In genomic region chr14:95466506-95466905, GRCh38 we compare ENCODE assay signal across 16 cellular contexts.
"Had no signal": no experiment of that assay in that cellular context is flagged by ENCODE, and none has a peak within 500 bp of the region (broad histone marks: within the 10 kb centered on the region; RNA-seq: fewer than 3 reads in every experiment).

No MANE protein-coding gene starts in this region.

- H3K4me1 ChIP-seq: pancreas had no signal

- FAIRE-seq: endometrium, pancreas had no signal

- H3K36me3 ChIP-seq: brain microvascular endothelial cell, pancreas, transverse colon had no signal

- H3K27me3 ChIP-seq: brain microvascular endothelial cell, heart right ventricle, pancreas, transverse colon, vagina had no signal

- H3K4me3 ChIP-seq: gastroesophageal sphincter, heart right ventricle, pancreas, transverse colon, vagina had no signal

- ATAC-seq: activated T-cell treated with anti-CD3 and anti-CD28 coated beads, Interleukin-2, amount 50 U/mL, for 4 hours; gastroesophageal sphincter; pancreas had no signal

- H3K9me3 ChIP-seq: gastroesophageal sphincter, heart right ventricle, pancreas, transverse colon, vagina had no signal

- DNase-seq: activated CD4-positive, CD25-positive, alpha-beta regulatory T cell treated with anti-CD3 and anti-CD28 coated beads, Interleukin-2, amount 50 U/mL, for 72 hours; activated effector memory CD4-positive, alpha-beta T cell treated with anti-CD3 and anti-CD28 coated beads, Interleukin-2, amount 50 U/mL, for 16 hours; activated naive CD8-positive, alpha-beta T cell treated with anti-CD3 and anti-CD28 coated beads for 36 hours; activated T-cell treated with anti-CD3 and anti-CD28 coated beads, Interleukin-2, amount 50 U/mL, for 4 hours; brain microvascular endothelial cell; cerebellar nuclear complex; heart right ventricle; mammary epithelial cell; pancreas; stimulated activated CD4-positive, alpha-beta T cell treated with anti-CD3 and anti-CD28 coated beads, Interleukin-2, amount 100 ng/mL, for 48 hours; stimulated activated naive CD4-positive, alpha-beta T cell; T-helper 9 cell; transverse colon had no signal

- H3K27ac ChIP-seq: brain microvascular endothelial cell, gastroesophageal sphincter, pancreas, transverse colon, vagina had no signal
